In genomic region chr1:30526652-30527345, GRCh38 we compare ENCODE assay signal across 2 cellular contexts.
TF ChIP-seq lines count a peak whose summit lies in the region.

No MANE protein-coding gene starts in this region.

TF ChIP-seq in WTC11, 78 proteins besides CTCF, POLR2A, EP300 and RAD21:
- no peak for TF ChIP-seq ZNF317 (CRISPR knock-in tag; IDR thresholded peaks at IDR 0.05; ENCODE audit: borderline replicate concordance, low read depth)

TF ChIP-seq in HepG2, 621 proteins besides CTCF, POLR2A, EP300 and RAD21:
- TF ChIP-seq ZNF768 (CRISPR knock-in tag; IDR thresholded peaks at IDR 0.05) (peak; percentile 88), HNF4A (CRISPR knock-in tag; IDR thresholded peaks at IDR 0.05) (no peak)
